ENCODE assay signal across 9 cellular contexts in the genomic region with DNA sequence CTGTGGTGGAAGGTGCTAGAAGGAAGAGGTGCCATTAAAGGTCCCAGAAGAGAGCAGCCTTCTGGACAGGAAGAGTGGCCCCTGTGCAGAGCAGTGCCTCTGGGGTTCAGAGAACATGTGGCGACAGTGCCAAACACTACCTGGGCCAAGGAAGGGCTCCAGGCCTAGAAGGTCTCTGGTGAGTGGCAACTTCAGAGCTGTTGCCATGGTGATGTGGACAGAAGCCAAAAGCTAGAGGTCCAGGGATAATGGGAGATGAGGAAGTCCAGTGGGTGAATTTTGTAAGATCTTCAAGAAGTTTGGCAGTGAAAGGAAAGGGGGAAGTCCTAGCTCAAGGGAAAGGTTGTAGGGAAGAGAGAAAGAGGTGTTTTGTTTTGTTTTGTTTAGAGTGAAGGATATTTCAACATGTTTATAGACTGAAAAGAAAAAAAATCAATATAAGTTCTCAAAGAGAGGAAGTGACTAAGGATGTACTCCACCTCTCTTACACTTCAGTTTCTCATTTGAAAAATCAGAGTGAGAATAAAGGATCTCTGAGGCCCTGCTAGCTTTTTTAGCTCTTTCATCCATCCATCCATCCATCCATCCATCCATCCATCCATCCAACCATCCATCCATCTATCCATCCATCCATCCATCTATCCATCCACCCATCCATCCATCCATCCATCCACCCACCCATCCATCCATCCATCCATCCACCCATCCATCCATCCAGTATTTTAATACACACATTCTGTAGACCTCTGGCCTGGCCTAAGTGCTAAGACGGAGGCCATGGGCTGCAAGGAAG.
DNase-seq lines count a peak whose midpoint lies in the region; ATAC-seq, FAIRE-seq and TF ChIP-seq lines count a peak whose summit lies in the region.
"Had no signal": no experiment of that assay in that cellular context is flagged by ENCODE, and none has a peak within 500 bp of the region (broad histone marks: within the 10 kb centered on the region; RNA-seq: fewer than 3 reads in every experiment).

No MANE protein-coding gene starts in this region.

- no peak overlapping the region; the same call in 1 of the 2 replicates for H2AK5ac ChIP-seq in H1 (ENCODE audit: low read depth, low read length)

- H4K20me1 ChIP-seq in OCI-LY3 (ENCODE audit: insufficient read depth, low read length): no peaks in the 10 kb centered on the region
- no peaks in the 10 kb centered on the region for H4K20me1 ChIP-seq in H1 (replicated peaks in 1 of 2; ENCODE audit: control insufficient read depth in 1 of 2, insufficient read depth in 2 of 2, low read length in 2 of 2)

- no peak overlapping the region for H3K14ac ChIP-seq in H1 (ENCODE audit: insufficient read length)

- H3K23ac ChIP-seq in H1 (ENCODE audit: insufficient read length): no peak overlapping the region

- H3K4me1 ChIP-seq in right cardiac atrium (ENCODE audit: control insufficient read depth, insufficient read depth, low read length) (peaks cover 9% of the 10 kb centered on the region), OCI-LY3 (ENCODE audit: low read length) (peaks cover 84% of the 10 kb centered on the region), H1 (replicated peaks in 1 of 4; ENCODE audit: control insufficient read depth in 3 of 4, insufficient read depth in 4 of 4, low read length in 3 of 4) (peaks cover 0 to 4% (median 2%) of the 10 kb centered on the region in 4 experiments; a peak in 3 of 7 replicates)

- no peak overlapping the region for H2BK15ac ChIP-seq in H1 (ENCODE audit: low read length)

- CTCF ChIA-PET in H1 (lab: Charles Lee; ENCODE audit: partially characterized antibody): interaction anchor here (0.7 to 1.0 kb wide), 2 partner anchors 48 to 66 kb away, joined by 3 read pairs; no protein-coding TSS in a partner anchor

- peak in 2 of 3 donors; percentile 54 to 67 for DNase-seq in right cardiac atrium
- DNase-seq in Right ventricle myocardium inferior (ENCODE audit: missing footprints): no peak
- DNase-seq in H1 (ENCODE audit: low read depth in 1 of 2, low spot score in 2 of 2): no peak
- DNase-seq in SW480 (ENCODE audit: low spot score): no peak
- no peak for DNase-seq in globus pallidus (ENCODE audit: low spot score)
- DNase-seq in midbrain (lab: John Stamatoyannopoulos, UW): no peak
- DNase-seq in stimulated activated CD4-positive, alpha-beta T cell treated with anti-CD3 and anti-CD28 coated beads, Interleukin-15, amount 100 ng/mL, for 24 hours: no peak

- POLR2A ChIA-PET in H1 (lab: Charles Lee; ENCODE audit: partially characterized antibody): interaction anchor here (1.4 kb wide), 1 partner anchor 78 kb away, joined by 3 read pairs; no protein-coding TSS in a partner anchor

- H3K79me2 ChIP-seq in OCI-LY3 (ENCODE audit: low read length): no peaks in the 10 kb centered on the region
- H3K79me2 ChIP-seq in H1 (ENCODE audit: control insufficient read depth in 1 of 2, insufficient read depth in 2 of 2, low read length in 2 of 2): no peaks in the 10 kb centered on the region

- TF ChIP-seq CTCF in OCI-LY3 (IDR thresholded peaks at IDR 0.05; ENCODE audit: low read depth, low read length): no peak
- no peak for TF ChIP-seq CTCF in H1 (IDR thresholded peaks at IDR 0.05; ENCODE audit: control extremely low read depth in 1 of 3, insufficient read depth in 1 of 3, low read depth in 1 of 3, low read length in 3 of 3)

- no peak overlapping the region for H2BK12ac ChIP-seq in H1 (ENCODE audit: low read depth, low read length)

- no peak overlapping the region for H3K18ac ChIP-seq in H1 (ENCODE audit: extremely low read depth, low read length)

- H3K9me3 ChIP-seq in right cardiac atrium (ENCODE audit: control insufficient read depth, low read length): no peaks in the 10 kb centered on the region
- H3K9me3 ChIP-seq in OCI-LY3 (ENCODE audit: insufficient read depth, low read length): no peaks in the 10 kb centered on the region
- no peaks in the 10 kb centered on the region for H3K9me3 ChIP-seq in H1 (ENCODE audit: insufficient read depth in 2 of 2, low read depth in 1 of 2, low read length in 1 of 2)

- no peaks in the 10 kb centered on the region for H3K79me1 ChIP-seq in H1 (ENCODE audit: low read depth, low read length)

- H2AFZ ChIP-seq in OCI-LY3 (ENCODE audit: low read depth, low read length): no peak overlapping the region
- no peak overlapping the region for H2AFZ ChIP-seq in H1 (ENCODE audit: low read length)

- H2BK120ac ChIP-seq in H1 (replicated peaks; ENCODE audit: low read depth, low read length): no peak overlapping the region

- 0 out of 2 replicates have a peak overlapping the region, but pooled peaks have one; percentile 2 for H2BK5ac ChIP-seq in H1 (ENCODE audit: low read depth, low read length)

- H3K4me2 ChIP-seq in OCI-LY3 (ENCODE audit: low read length): peak overlapping the region; percentile 63
- no peak overlapping the region for H3K4me2 ChIP-seq in H1 (ENCODE audit: insufficient read depth in 1 of 2, low read depth in 2 of 2, low read length in 2 of 2)

- H4K91ac ChIP-seq in H1 (replicated peaks; ENCODE audit: insufficient read length, low read length): no peak overlapping the region

- no peak for TF ChIP-seq RAD21 in H1 (IDR thresholded peaks at IDR 0.05 in 1 of 2, conservative IDR thresholded peaks at IDR 0.05 in 1 of 2; ENCODE audit: low read depth in 2 of 2, low read length in 2 of 2)

- H3K23me2 ChIP-seq in H1 (ENCODE audit: low read depth, low read length): peaks cover 2% of the 10 kb centered on the region; the same call in 1 of the 2 replicates

- H3K27me3 ChIP-seq in right cardiac atrium (ENCODE audit: control insufficient read depth, insufficient read depth) (no peaks in the 10 kb centered on the region), OCI-LY3 (ENCODE audit: low read depth, low read length) (no peaks in the 10 kb centered on the region), H1 (replicated peaks in 1 of 4; ENCODE audit: control insufficient read depth in 3 of 4, extremely low read depth in 1 of 4, insufficient read depth in 3 of 4, low read length in 3 of 4) (no peaks in the 10 kb centered on the region)

- H3K9ac ChIP-seq in OCI-LY3 (ENCODE audit: low read length): peak overlapping the region; percentile 31; the same call in 1 of the 2 replicates
- no peak overlapping the region for H3K9ac ChIP-seq in H1 (replicated peaks in 1 of 4; ENCODE audit: extremely low read depth in 1 of 4, low read depth in 3 of 4, low read length in 3 of 4)

- H3K27ac ChIP-seq in right cardiac atrium (ENCODE audit: low read length): no peak overlapping the region
- peak overlapping the region; percentile 79 for H3K27ac ChIP-seq in OCI-LY3 (ENCODE audit: low read length)
- H3K27ac ChIP-seq in H1 (ENCODE audit: low read depth, low read length): no peak overlapping the region
- H3K27ac ChIP-seq: VCaP had no signal

- TF ChIP-seq EP300 in H1 (IDR thresholded peaks at IDR 0.05; ENCODE audit: borderline replicate concordance in 1 of 2, low read depth in 2 of 2, low read length in 2 of 2): no peak

- intact Hi-C loops in right cardiac atrium (cut with DNase I) (no loop called here), Right ventricle myocardium inferior (cut with DNase I) (no loop called here)

- no peak overlapping the region for H4K5ac ChIP-seq in H1 (ENCODE audit: insufficient read length, low read depth, low read length)

- H3K4me3 ChIP-seq in right cardiac atrium (ENCODE audit: low read length) (no peak overlapping the region), OCI-LY3 (ENCODE audit: low read length) (peak overlapping the region; percentile 23; the same call in 1 of the 2 replicates), H1 (ENCODE audit: extremely low read depth in 1 of 4, insufficient read depth in 2 of 4, low read depth in 3 of 4, low read length in 4 of 4) (no peak overlapping the region)

- FAIRE-seq in H1 (lab: Jason Lieb, UNC): no peak

- no peaks in the 10 kb centered on the region for H3K36me3 ChIP-seq in OCI-LY3 (replicated peaks; ENCODE audit: low read depth, low read length)
- no peaks in the 10 kb centered on the region for H3K36me3 ChIP-seq in H1 (ENCODE audit: control insufficient read depth in 2 of 4, insufficient read depth in 4 of 4, low read length in 3 of 4)

- H4K8ac ChIP-seq in H1 (ENCODE audit: extremely low read depth, insufficient read depth, low read length): no peak overlapping the region

- 94% methylated on average over 2 of the region's 2 CpGs for WGBS in right cardiac atrium
- WGBS in H1 (ENCODE audit: extremely low coverage in 1 of 2, insufficient coverage in 1 of 2, insufficient read length in 1 of 2, insufficient replicate concordance in 2 of 2, low coverage in 1 of 2, low lambda C conversion rate in 2 of 2, missing lambda C conversion rate in 1 of 2), 2 experiments: 85% methylated on average over 2 of the region's 2 CpGs; no CpG with 5 or more reads in 1 of the 2 experiments

- no peak overlapping the region for H2BK20ac ChIP-seq in H1 (ENCODE audit: low read length)

- H3K56ac ChIP-seq in H1 (replicated peaks; ENCODE audit: insufficient read length, low read depth, low read length): no peak overlapping the region

- ATAC-seq in right cardiac atrium (peak; percentile 9 to 29), Right ventricle myocardium inferior (no peak)

- no peak for TF ChIP-seq POLR2A in H1 (IDR thresholded peaks at IDR 0.05; ENCODE audit: control extremely low read depth in 1 of 2, low read depth in 2 of 2, low read length in 2 of 2)

- H3K4ac ChIP-seq in H1 (replicated peaks; ENCODE audit: insufficient read length, low read depth, low read length): no peak overlapping the region

TF ChIP-seq in H1, 55 proteins besides CTCF, POLR2A, EP300 and RAD21:
- TF ChIP-seq TAF7 (optimal IDR thresholded peaks at IDR 0.05; ENCODE audit: borderline replicate concordance, low read depth, low read length) (no peak), CHD2 (IDR thresholded peaks at IDR 0.05; ENCODE audit: low read length) (no peak)

Comparison
In these comparisons a context has a peak if more than half of its experiments do, and no peak if none do; other contexts are left out.
1. DNase-seq: peak in right cardiac atrium (2 of 3); none in Right ventricle myocardium inferior (single experiment), H1 (0 of 2), SW480 (single experiment), globus pallidus (single experiment), midbrain (single experiment) and stimulated activated CD4-positive, alpha-beta T cell treated with anti-CD3 and anti-CD28 coated beads, Interleukin-15, amount 100 ng/mL, for 24 hours (single experiment).